ENCODE assay signal across 1 cellular context in genomic region chr6:158232445-158233213, GRCh38.
TF ChIP-seq lines count a peak whose summit lies in the region.

No MANE protein-coding gene starts in this region.

TF ChIP-seq in K562, 482 proteins besides CTCF, POLR2A, EP300 and RAD21 (continued from another document and continues in another):
- TF ChIP-seq ZBTB11 (CRISPR knock-in tag; IDR thresholded peaks at IDR 0.05), result 0 out of 6 replicates have a peak, but pooled peaks of 1 of the 3 experiments have one; percentile 11
- peak; percentile 72 to 76 for TF ChIP-seq NRF1 (conservative IDR thresholded peaks at IDR 0.05 in 1 of 2, IDR thresholded peaks at IDR 0.05 in 1 of 2)
- no peak for TF ChIP-seq GTF3C2 (IDR thresholded peaks at IDR 0.05; ENCODE audit: borderline replicate concordance, extremely low read depth, insufficient read length)
- no peak for TF ChIP-seq ZNF274 (IDR thresholded peaks at IDR 0.05; ENCODE audit: borderline replicate concordance, low read depth, low read length)
- TF ChIP-seq CGGBP1 (CRISPR knock-in tag; IDR thresholded peaks at IDR 0.05), result no peak
- TF ChIP-seq DLX4 (CRISPR knock-in tag; IDR thresholded peaks at IDR 0.05), result no peak
- no peak for TF ChIP-seq TBP (optimal IDR thresholded peaks at IDR 0.05; ENCODE audit: low read depth, low read length)
- TF ChIP-seq ZFP36 (IDR thresholded peaks at IDR 0.05; ENCODE audit: low read depth, low read length, partially characterized antibody), result no peak
- no peak for TF ChIP-seq ZNF780A (CRISPR knock-in tag; IDR thresholded peaks at IDR 0.05)
- no peak for TF ChIP-seq MITF (IDR thresholded peaks at IDR 0.05)
- no peak for TF ChIP-seq THRA (IDR thresholded peaks at IDR 0.05)
- no peak for TF ChIP-seq PHTF2 (CRISPR knock-in tag; IDR thresholded peaks at IDR 0.05)
- TF ChIP-seq CTBP1 (IDR thresholded peaks at IDR 0.05; ENCODE audit: borderline replicate concordance), result peak; percentile 31; the same call in 1 of the 2 replicates
- TF ChIP-seq NCOA1 (IDR thresholded peaks at IDR 0.05; ENCODE audit: low read depth), result no peak
- no peak for TF ChIP-seq CBX2 (IDR thresholded peaks at IDR 0.05; ENCODE audit: insufficient read depth, low read length, poor library complexity, severe bottlenecking)
- TF ChIP-seq TRIM24 (IDR thresholded peaks at IDR 0.05), result no peak
- TF ChIP-seq TCF7L2 (IDR thresholded peaks at IDR 0.05; ENCODE audit: low read depth, low read length), result no peak
- TF ChIP-seq TAF9B (IDR thresholded peaks at IDR 0.05; ENCODE audit: partially characterized antibody), result no peak
- no peak for TF ChIP-seq MCM2 (IDR thresholded peaks at IDR 0.05; ENCODE audit: low read depth)
- TF ChIP-seq MGA (IDR thresholded peaks at IDR 0.05), result peak; percentile 89
- TF ChIP-seq L3MBTL2 (IDR thresholded peaks at IDR 0.05), result peak; percentile 93
- no peak for TF ChIP-seq HNRNPLL (IDR thresholded peaks at IDR 0.05; ENCODE audit: low read depth, low read length, poor library complexity, severe bottlenecking)
- no peak for TF ChIP-seq SMARCA5 (IDR thresholded peaks at IDR 0.05)
- TF ChIP-seq BRF1 (IDR thresholded peaks at IDR 0.05; ENCODE audit: borderline replicate concordance, extremely low read depth, insufficient read length), result no peak
- TF ChIP-seq PHB2 (IDR thresholded peaks at IDR 0.05; ENCODE audit: low read depth), result no peak
- TF ChIP-seq MTA3 (IDR thresholded peaks at IDR 0.05; ENCODE audit: borderline replicate concordance), result peak; percentile 20; the same call in 1 of the 2 replicates
- TF ChIP-seq TARDBP (IDR thresholded peaks at IDR 0.05), result no peak
- TF ChIP-seq ELF1 (tag; IDR thresholded peaks at IDR 0.05), result no peak
- no peak for TF ChIP-seq BDP1 (IDR thresholded peaks at IDR 0.05; ENCODE audit: insufficient read depth, insufficient read length)
- peak; percentile 19 for TF ChIP-seq PHF20 (IDR thresholded peaks at IDR 0.05; ENCODE audit: partially characterized antibody)
- TF ChIP-seq HBP1 (CRISPR knock-in tag; IDR thresholded peaks at IDR 0.05), result no peak
- 0 out of 2 replicates have a peak, but pooled peaks have one; percentile 6 for TF ChIP-seq ARID1B (IDR thresholded peaks at IDR 0.05)
- no peak for TF ChIP-seq FOXA1 (IDR thresholded peaks at IDR 0.05; ENCODE audit: borderline replicate concordance)
- no peak for TF ChIP-seq ATF2 (CRISPR knock-in tag; IDR thresholded peaks at IDR 0.05)
